Comparison of ENCODE assay signal across 7 cellular contexts in genomic region chr3:171351676-171352075, GRCh38.
DNase-seq lines count a peak whose midpoint lies in the region; ATAC-seq lines count a peak whose summit lies in the region.

No MANE protein-coding gene starts in this region.

- H3K27ac Mint-ChIP-seq in activated T-helper 17 cell treated with anti-CD3 and anti-CD28 coated beads, Interleukin-2, amount 50 U/mL, for 72 hours, result peak overlapping the region; percentile 78

- ATAC-seq in activated T-helper 17 cell treated with anti-CD3 and anti-CD28 coated beads, Interleukin-2, amount 50 U/mL, for 72 hours (replicated peaks), result peak; percentile 82
- no peak for ATAC-seq in GM21526 (IDR thresholded peaks at IDR 0.05; ENCODE audit: low FRiP score, unreplicated experiment)
- ATAC-seq in HG02981 (IDR thresholded peaks at IDR 0.05; ENCODE audit: unreplicated experiment), result no peak

- no peaks in the 10 kb centered on the region for H3K27me3 Mint-ChIP-seq in activated T-helper 17 cell treated with anti-CD3 and anti-CD28 coated beads, Interleukin-2, amount 50 U/mL, for 72 hours

- H3K4me3 Mint-ChIP-seq in activated T-helper 17 cell treated with anti-CD3 and anti-CD28 coated beads, Interleukin-2, amount 50 U/mL, for 72 hours, result no peak overlapping the region

- H3K9me3 Mint-ChIP-seq in activated T-helper 17 cell treated with anti-CD3 and anti-CD28 coated beads, Interleukin-2, amount 50 U/mL, for 72 hours, result no peaks in the 10 kb centered on the region

- DNase-seq in Daoy (ENCODE audit: low read depth) (peak; percentile 96), HS-5 (ENCODE audit: low read depth) (peak; percentile 94), myocyte (ENCODE audit: low read depth) (peak; percentile 93)
- no peak for DNase-seq in stimulated activated CD8-positive, alpha-beta memory T cell treated with anti-CD3 and anti-CD28 coated beads, Interleukin-4, amount 100 ng/mL, for 48 hours

- peaks cover 4% of the 10 kb centered on the region for H3K36me3 Mint-ChIP-seq in activated T-helper 17 cell treated with anti-CD3 and anti-CD28 coated beads, Interleukin-2, amount 50 U/mL, for 72 hours (ENCODE audit: low read depth)

- peaks cover 44% of the 10 kb centered on the region for H3K4me1 Mint-ChIP-seq in activated T-helper 17 cell treated with anti-CD3 and anti-CD28 coated beads, Interleukin-2, amount 50 U/mL, for 72 hours
